15 cellular contexts compared by ENCODE assay signal in genomic region chr22:25775501-25775900, GRCh38. TPM values are rescaled to one million over a fixed set of nuclear protein-coding genes. Genes with fewer than 3 reads are reported as not detected.
DNase-seq lines count a peak whose midpoint lies in the region; ATAC-seq, FAIRE-seq and TF ChIP-seq lines count a peak whose summit lies in the region.
"Had no signal": no experiment of that assay in that cellular context is flagged by ENCODE, and none has a peak within 500 bp of the region (broad histone marks: within the 10 kb centered on the region; RNA-seq: fewer than 3 reads in every experiment).

No MANE protein-coding gene starts in this region.

- FAIRE-seq in RCC 7860 (lab: Jason Lieb, UNC) = no peak

- no peaks in the 10 kb centered on the region for H3K36me3 ChIP-seq in neural cell (ENCODE audit: insufficient read depth, low read length)
- H3K36me3 ChIP-seq in suprapubic skin = no peaks in the 10 kb centered on the region
- H3K36me3 ChIP-seq: SJSA1 had no signal

- no peak overlapping the region for H2AFZ ChIP-seq in neural cell (ENCODE audit: low read depth, low read length)

- TF ChIP-seq CTCF in neural cell (IDR thresholded peaks at IDR 0.05; ENCODE audit: poor library complexity, severe bottlenecking) (no peak), suprapubic skin (IDR thresholded peaks at IDR 0.05) (no peak)

- no peak for TF ChIP-seq POLR2A in suprapubic skin (IDR thresholded peaks at IDR 0.05)

- H3K4me1 ChIP-seq in suprapubic skin = no peaks in the 10 kb centered on the region
- H3K4me1 ChIP-seq: SJSA1 had no signal

- H3K9ac ChIP-seq in neural cell (ENCODE audit: low read length) = no peak overlapping the region

- no peak for TF ChIP-seq EP300 in neural cell (conservative IDR thresholded peaks at IDR 0.05; ENCODE audit: poor library complexity, severe bottlenecking)
- TF ChIP-seq EP300 in suprapubic skin (IDR thresholded peaks at IDR 0.05) = no peak

- H3K9me2 ChIP-seq in neural cell (ENCODE audit: insufficient read depth, low read length) = no peaks in the 10 kb centered on the region

- in situ Hi-C loops in G401 (cut with HindIII; ENCODE audit: low sequenced_read_pairs) = loop anchor here (10.0 kb wide), 1 partner anchor 549 kb away; no protein-coding TSS in a partner anchor

- H3K4me3 ChIP-seq in neural cell (ENCODE audit: low read length) = no peak overlapping the region
- H3K4me3 ChIP-seq in suprapubic skin = no peak overlapping the region
- H3K4me3 ChIP-seq: SJSA1 had no signal

- H3K27ac ChIP-seq in neural cell (ENCODE audit: low read length) (no peak overlapping the region), suprapubic skin (no peak overlapping the region)
- H3K27ac ChIP-seq: SJSA1 had no signal

- no peaks in the 10 kb centered on the region for H3K9me3 ChIP-seq in neural cell (ENCODE audit: low read length)
- no peaks in the 10 kb centered on the region for H3K9me3 ChIP-seq in suprapubic skin
- H3K9me3 ChIP-seq: SJSA1 had no signal

- H4K20me1 ChIP-seq in neural cell (ENCODE audit: insufficient read depth) = no peaks in the 10 kb centered on the region

- no peaks in the 10 kb centered on the region for H3K79me2 ChIP-seq in neural cell (replicated peaks; ENCODE audit: insufficient read depth, low read length)

- no peak for TF ChIP-seq RAD21 in neural cell (conservative IDR thresholded peaks at IDR 0.05)

- H3F3A ChIP-seq in neural cell (ENCODE audit: insufficient read depth, low read length, poor library complexity, severe bottlenecking) = no peaks in the 10 kb centered on the region

- DNase-seq in G401 (ENCODE audit: low spot score) (peak; percentile 58), RCC 7860 (ENCODE audit: low spot score) (peak; percentile 59), dermis blood vessel endothelial cell (peak; percentile 26), suprapubic skin (ENCODE audit: low spot score in 2 of 2) (no peak)
- no peak for DNase-seq in activated naive CD4-positive, alpha-beta T cell treated with Interleukin-2 at 50 U/mL for 16 hours
- DNase-seq in activated T-cell treated with anti-CD3 and anti-CD28 coated beads, Interleukin-2, amount 50 U/mL, for 48 hours = no peak
- DNase-seq: activated effector memory CD4-positive, alpha-beta T cell treated with Interleukin-2 at 50 U/mL for 16 hours; aorta; kidney glomerular epithelial cell; NCI-H2107; stimulated activated CD4-positive, alpha-beta T cell treated with anti-CD3 and anti-CD28 coated beads, Interleukin-2, amount 100 ng/mL, for 48 hours; trophoblast cell had no signal

- ATAC-seq in GM21786 (IDR thresholded peaks at IDR 0.05; ENCODE audit: unreplicated experiment) = no peak

- H3K27me3 ChIP-seq in neural cell (ENCODE audit: insufficient read depth, low read depth, low read length) (no peaks in the 10 kb centered on the region), suprapubic skin (peaks cover 6% of the 10 kb centered on the region)
- H3K27me3 ChIP-seq: SJSA1 had no signal

- 61% methylated on average over 8 of the region's 8 CpGs for WGBS in suprapubic skin

- no peak overlapping the region for H3K4me2 ChIP-seq in neural cell (ENCODE audit: low read length)

TF ChIP-seq in neural cell, 6 proteins besides CTCF, POLR2A, EP300 and RAD21:
- TF ChIP-seq EZH2 (IDR thresholded peaks at IDR 0.05; ENCODE audit: borderline replicate concordance, insufficient read depth, low read length, poor library complexity, severe bottlenecking) = no peak
- TF ChIP-seq REST (IDR thresholded peaks at IDR 0.05; ENCODE audit: borderline replicate concordance) = no peak
- peak; percentile 28 for TF ChIP-seq SMC3 (conservative IDR thresholded peaks at IDR 0.05; ENCODE audit: poor library complexity)
- no peak for TF ChIP-seq POLR2AphosphoS5 (IDR thresholded peaks at IDR 0.05)
- TF ChIP-seq MXI1 (conservative IDR thresholded peaks at IDR 0.05; ENCODE audit: poor library complexity, severe bottlenecking) = no peak
- no peak for TF ChIP-seq TAF1 (IDR thresholded peaks at IDR 0.05; ENCODE audit: low read depth)
TF ChIP-seq in neural cell: peak in this region for 1.

RNA-seq across cellular contexts. Expression of gene MYO18B, which starts 33.5 kb away (rescaled TPM):
- total RNA-seq in G401 (2014; rRNA removed; shearing (Covaris generic)) = not detected in 2 replicates
- total RNA-seq in dermis blood vessel endothelial cell (0.17 TPM in 1 of 2 replicates, not detected in the other), suprapubic skin (1 to 10 TPM; 1.2 to 3.2 (median 1.7) TPM)
- polyA plus RNA-seq in neural cell = 0.34 and 0.71 TPM in 2 replicates
- polyA minus RNA-seq in neural cell = 0.23 and 0.24 TPM in 2 replicates

Comparison
In these comparisons a context has a peak if more than half of its experiments do, and no peak if none do; other contexts are left out.
1. DNase-seq: peak in G401 (single experiment), RCC 7860 (single experiment) and dermis blood vessel endothelial cell (single experiment); none in suprapubic skin (0 of 2), activated naive CD4-positive, alpha-beta T cell treated with Interleukin-2 at 50 U/mL for 16 hours (single experiment) and activated T-cell treated with anti-CD3 and anti-CD28 coated beads, Interleukin-2, amount 50 U/mL, for 48 hours (0 of 2).